Comparison of ENCODE assay signal across 15 cellular contexts in genomic region chr13:74070513-74070912, GRCh38.
DNase-seq lines count a peak whose midpoint lies in the region; ATAC-seq and TF ChIP-seq lines count a peak whose summit lies in the region.
"Had no signal": no experiment of that assay in that cellular context is flagged by ENCODE, and none has a peak within 500 bp of the region (broad histone marks: within the 10 kb centered on the region; RNA-seq: fewer than 3 reads in every experiment).

No MANE protein-coding gene starts in this region.

- no peaks in the 10 kb centered on the region for H3K9me3 ChIP-seq in Loucy (ENCODE audit: insufficient read depth, low read depth, low read length)
- H3K9me3 ChIP-seq: esophagus muscularis mucosa, heart left ventricle had no signal

- no peak overlapping the region for H2AFZ ChIP-seq in Loucy (ENCODE audit: low read length)

- H3K9me3 Mint-ChIP-seq in stimulated activated naive CD8-positive, alpha-beta T cell treated with anti-CD3 and anti-CD28 coated beads, Interleukin-15, Interleukin-2, amounts not matched to agents 100 ng/mL and 50 ng/mL, for 24 hours: peaks cover 4% of the 10 kb centered on the region
- peaks cover 4% of the 10 kb centered on the region for H3K9me3 Mint-ChIP-seq in activated naive CD8-positive, alpha-beta T cell treated with anti-CD3 and anti-CD28 coated beads, Interleukin-2, amount 50 U/mL, for 24 hours

- no peaks in the 10 kb centered on the region; the same call in 1 of the 2 replicates for H3K36me3 ChIP-seq in Loucy (ENCODE audit: insufficient read depth, low read length)
- H3K36me3 ChIP-seq: esophagus muscularis mucosa, heart left ventricle had no signal

- H3K4me3 Mint-ChIP-seq in stimulated activated naive CD8-positive, alpha-beta T cell treated with anti-CD3 and anti-CD28 coated beads, Interleukin-15, Interleukin-2, amounts not matched to agents 100 ng/mL and 50 ng/mL, for 24 hours: peak overlapping the region; percentile 40
- no peak overlapping the region for H3K4me3 Mint-ChIP-seq in activated naive CD8-positive, alpha-beta T cell treated with anti-CD3 and anti-CD28 coated beads, Interleukin-2, amount 50 U/mL, for 24 hours
- H3K4me3 Mint-ChIP-seq: mesothelial cell of epicardium had no signal

- H3K9me2 ChIP-seq in Loucy (replicated peaks; ENCODE audit: low read depth, low read length): no peaks in the 10 kb centered on the region

- H3K4me3 ChIP-seq in Loucy (ENCODE audit: low read length, poor library complexity, severe bottlenecking): peak overlapping the region; percentile 55
- H3K4me3 ChIP-seq: esophagus muscularis mucosa, heart left ventricle, smooth muscle cell had no signal

- H3K36me3 Mint-ChIP-seq in stimulated activated naive CD8-positive, alpha-beta T cell treated with anti-CD3 and anti-CD28 coated beads, Interleukin-15, Interleukin-2, amounts not matched to agents 100 ng/mL and 50 ng/mL, for 24 hours (ENCODE audit: low read depth): peaks cover 12% of the 10 kb centered on the region
- peaks cover 9% of the 10 kb centered on the region for H3K36me3 Mint-ChIP-seq in activated naive CD8-positive, alpha-beta T cell treated with anti-CD3 and anti-CD28 coated beads, Interleukin-2, amount 50 U/mL, for 24 hours (ENCODE audit: low read depth)

- peaks cover 67% of the 10 kb centered on the region for H3K4me1 Mint-ChIP-seq in stimulated activated naive CD8-positive, alpha-beta T cell treated with anti-CD3 and anti-CD28 coated beads, Interleukin-15, Interleukin-2, amounts not matched to agents 100 ng/mL and 50 ng/mL, for 24 hours (ENCODE audit: low read depth)
- H3K4me1 Mint-ChIP-seq in activated naive CD8-positive, alpha-beta T cell treated with anti-CD3 and anti-CD28 coated beads, Interleukin-2, amount 50 U/mL, for 24 hours: peaks cover 63% of the 10 kb centered on the region

- H3K79me2 ChIP-seq in Loucy (ENCODE audit: insufficient read depth, low read length): peaks cover 77% of the 10 kb centered on the region

- ATAC-seq in stimulated activated naive CD8-positive, alpha-beta T cell treated with anti-CD3 and anti-CD28 coated beads, Interleukin-15, Interleukin-2, amounts not matched to agents 100 U/mL and 50 U/mL, for 24 hours: no peak
- ATAC-seq in activated naive CD8-positive, alpha-beta T cell treated with anti-CD3 and anti-CD28 coated beads, Interleukin-2, amount 50 U/mL, for 24 hours: no peak
- ATAC-seq in HG02678 (IDR thresholded peaks at IDR 0.05; ENCODE audit: unreplicated experiment) (no peak), HG02973 (IDR thresholded peaks at IDR 0.05; ENCODE audit: unreplicated experiment) (no peak), HG02623 (IDR thresholded peaks at IDR 0.05; ENCODE audit: unreplicated experiment) (no peak)
- ATAC-seq: heart left ventricle had no signal

- peak overlapping the region; percentile 21 for H3K9ac ChIP-seq in Loucy (ENCODE audit: low read depth, low read length, poor library complexity, severe bottlenecking)

- H3K4me2 ChIP-seq in Loucy (ENCODE audit: low read depth, low read length, poor library complexity, severe bottlenecking): peak overlapping the region; percentile 75
- H3K4me2 ChIP-seq: smooth muscle cell had no signal

- H3K27ac Mint-ChIP-seq in stimulated activated naive CD8-positive, alpha-beta T cell treated with anti-CD3 and anti-CD28 coated beads, Interleukin-15, Interleukin-2, amounts not matched to agents 100 ng/mL and 50 ng/mL, for 24 hours: peak overlapping the region; percentile 71
- H3K27ac Mint-ChIP-seq in activated naive CD8-positive, alpha-beta T cell treated with anti-CD3 and anti-CD28 coated beads, Interleukin-2, amount 50 U/mL, for 24 hours: peak overlapping the region; percentile 26
- H3K27ac Mint-ChIP-seq: mesothelial cell of epicardium had no signal

- H3K27me3 ChIP-seq in Loucy (ENCODE audit: insufficient read depth, low read length, poor library complexity, severe bottlenecking): no peaks in the 10 kb centered on the region
- H3K27me3 ChIP-seq: esophagus muscularis mucosa, heart left ventricle had no signal

- H3K4me1 ChIP-seq in Loucy (ENCODE audit: insufficient read depth, low read length, poor library complexity, severe bottlenecking): peaks cover 57% of the 10 kb centered on the region

- no peaks in the 10 kb centered on the region for H3K27me3 Mint-ChIP-seq in stimulated activated naive CD8-positive, alpha-beta T cell treated with anti-CD3 and anti-CD28 coated beads, Interleukin-15, Interleukin-2, amounts not matched to agents 100 ng/mL and 50 ng/mL, for 24 hours
- H3K27me3 Mint-ChIP-seq in activated naive CD8-positive, alpha-beta T cell treated with anti-CD3 and anti-CD28 coated beads, Interleukin-2, amount 50 U/mL, for 24 hours: no peaks in the 10 kb centered on the region

- no peak for TF ChIP-seq CTCF in Loucy (conservative IDR thresholded peaks at IDR 0.05; ENCODE audit: low read length)

- peaks cover 6% of the 10 kb centered on the region for H4K20me1 ChIP-seq in Loucy (ENCODE audit: insufficient read depth, low read length, poor library complexity, severe bottlenecking)

- DNase-seq in stimulated activated naive CD8-positive, alpha-beta T cell treated with anti-CD3 and anti-CD28 coated beads, Interleukin-15, Interleukin-2, amounts not matched to agents 100 U/mL and 50 U/mL, for 24 hours: no peak
- no peak for DNase-seq in activated naive CD8-positive, alpha-beta T cell treated with anti-CD3 and anti-CD28 coated beads, Interleukin-2, amount 50 U/mL, for 24 hours
- no peak for DNase-seq in NCI-H2029 treated with DMSO at 0.1 percent for 48 hours (lab: John Stamatoyannopoulos, UW)
- DNase-seq: aorta, DMS153, heart left ventricle, kidney had no signal

- 0 out of 2 replicates have a peak, but pooled peaks cover 5% of the 10 kb centered on the region for H3F3A ChIP-seq in Loucy (ENCODE audit: low read depth)
